Comparison of ENCODE assay signal across 8 cellular contexts in genomic region chr11:38791346-38791961, GRCh38.
A peak's percentile ranks its signal among the peaks of the same experiment; 100 is the strongest.
DNase-seq lines count a peak whose midpoint lies in the region; ATAC-seq, FAIRE-seq and TF ChIP-seq lines count a peak whose summit lies in the region.
"Had no signal": no experiment of that assay in that cellular context is flagged by ENCODE, and none has a peak within 500 bp of the region (broad histone marks: within the 10 kb centered on the region; RNA-seq: fewer than 3 reads in every experiment).

No MANE protein-coding gene starts in this region.

- POLR2A ChIA-PET in Panc1 (lab: Charles Lee) (no interaction called here), endothelial cell of umbilical vein (lab: Charles Lee) (no interaction called here)

- no peaks in the 10 kb centered on the region for H3K4me1 ChIP-seq in Panc1 (ENCODE audit: control insufficient read depth, insufficient read depth, low read length)
- H3K4me1 ChIP-seq in endothelial cell of umbilical vein (ENCODE audit: control insufficient read depth, extremely low read depth, insufficient read depth, low read length), result no peaks in the 10 kb centered on the region
- H3K4me1 ChIP-seq in suprapubic skin, result no peaks in the 10 kb centered on the region

- H3K27ac ChIP-seq in Panc1 (ENCODE audit: low read length) (no peak overlapping the region), endothelial cell of umbilical vein (ENCODE audit: insufficient read depth, low read depth, low read length) (no peak overlapping the region), suprapubic skin (no peak overlapping the region)

- BruUV-seq in Panc1 (replicated peaks; lab: Mats Ljungman, UMichigan) (no TSS peak), endothelial cell of umbilical vein (replicated peaks; lab: Mats Ljungman, UMichigan) (no TSS peak)

- TF ChIP-seq CTCF in Panc1 (IDR thresholded peaks at IDR 0.05) (peak; percentile 73; the same call in 1 of the 2 replicates), endothelial cell of umbilical vein (IDR thresholded peaks at IDR 0.05; ENCODE audit: extremely low read depth in 1 of 2, insufficient read depth in 1 of 2, low read depth in 1 of 2, low read length in 2 of 2) (peak; percentile 57), natural killer cell (IDR thresholded peaks at IDR 0.05) (peak; percentile 80), suprapubic skin (IDR thresholded peaks at IDR 0.05) (peak in 1 of 2 donors; percentile 66)

- H3K9ac ChIP-seq in endothelial cell of umbilical vein (replicated peaks; ENCODE audit: extremely low read depth, insufficient read depth, low read length), result no peak overlapping the region

- H3K79me2 ChIP-seq in endothelial cell of umbilical vein (ENCODE audit: control insufficient read depth, insufficient read depth, low read length), result no peaks in the 10 kb centered on the region

- 32% methylated on average over 4 of the region's 4 CpGs for WGBS in suprapubic skin

- no peak overlapping the region for H3K27ac Mint-ChIP-seq in natural killer cell
- H3K27ac Mint-ChIP-seq: activated naive CD8-positive, alpha-beta T cell had no signal

- no peak overlapping the region for H3K4me3 ChIP-seq in Panc1 (ENCODE audit: low read depth in 2 of 2, low read length in 2 of 2)
- H3K4me3 ChIP-seq in endothelial cell of umbilical vein (replicated peaks in 1 of 3; ENCODE audit: insufficient read depth in 1 of 3, low read depth in 1 of 3, low read length in 3 of 3), result no peak overlapping the region
- H3K4me3 ChIP-seq in suprapubic skin, result no peak overlapping the region

- no peaks in the 10 kb centered on the region for H3K9me1 ChIP-seq in endothelial cell of umbilical vein (replicated peaks; ENCODE audit: control insufficient read depth, extremely low read depth, insufficient read depth, low read length)

- no peaks in the 10 kb centered on the region for H3K36me3 ChIP-seq in Panc1 (ENCODE audit: control insufficient read depth, insufficient read depth, low read length)
- no peaks in the 10 kb centered on the region for H3K36me3 ChIP-seq in endothelial cell of umbilical vein (ENCODE audit: control insufficient read depth in 2 of 2, extremely low read depth in 1 of 2, insufficient read depth in 2 of 2, low read length in 2 of 2)
- H3K36me3 ChIP-seq in suprapubic skin, result no peaks in the 10 kb centered on the region

- no peaks in the 10 kb centered on the region for H3K27me3 Mint-ChIP-seq in natural killer cell (ENCODE audit: low read depth in 2 of 2)
- H3K27me3 Mint-ChIP-seq: activated naive CD8-positive, alpha-beta T cell had no signal

- H4K20me1 ChIP-seq in endothelial cell of umbilical vein (replicated peaks; ENCODE audit: control insufficient read depth, extremely low read depth, insufficient read depth, low read length), result no peaks in the 10 kb centered on the region

- H3K27me3 ChIP-seq in Panc1 (ENCODE audit: control insufficient read depth, insufficient read depth, low read length) (no peaks in the 10 kb centered on the region), endothelial cell of umbilical vein (ENCODE audit: control insufficient read depth in 2 of 2, insufficient read depth in 2 of 2, low read length in 2 of 2) (no peaks in the 10 kb centered on the region), suprapubic skin (no peaks in the 10 kb centered on the region)

- peak; percentile 64 for DNase-seq in GM03348 (ENCODE audit: low spot score)
- peak; percentile 43 for DNase-seq in KG1 (lab: John Stamatoyannopoulos, UW)
- DNase-seq in Panc1 (ENCODE audit: low read depth, low spot score), result peak; percentile 25
- peak; percentile 51 for DNase-seq in endothelial cell of umbilical vein (ENCODE audit: low read depth, low spot score)
- DNase-seq in natural killer cell, result no peak
- no peak for DNase-seq in suprapubic skin (ENCODE audit: low spot score in 2 of 2)

- no peaks in the 10 kb centered on the region for H3K36me3 Mint-ChIP-seq in natural killer cell
- H3K36me3 Mint-ChIP-seq: activated naive CD8-positive, alpha-beta T cell had no signal

- intact Hi-C loops in Panc1 (cut with micrococcal nuclease; ENCODE audit: unreplicated experiment) (loop anchor here (10.0 kb wide), 1 partner anchor 1347 kb away; no protein-coding TSS in a partner anchor), endothelial cell of umbilical vein (cut with micrococcal nuclease) (loop anchor here (5.0 kb wide), 2 partner anchors 1501 to 1789 kb away; no protein-coding TSS in a partner anchor), natural killer cell (cut with micrococcal nuclease) (loop anchor here (1.0 to 10.0 kb wide), 2 partner anchors 583 to 1342 kb away; no protein-coding TSS in a partner anchor)

- no peaks in the 10 kb centered on the region for H3K4me1 Mint-ChIP-seq in natural killer cell

- H3K9me3 ChIP-seq in Panc1 (ENCODE audit: control insufficient read depth, insufficient read depth, low read depth, low read length) (no peaks in the 10 kb centered on the region), endothelial cell of umbilical vein (replicated peaks; ENCODE audit: control insufficient read depth, insufficient read depth, low read length) (no peaks in the 10 kb centered on the region), suprapubic skin (no peaks in the 10 kb centered on the region)

- H3K4me3 Mint-ChIP-seq in natural killer cell, result no peak overlapping the region
- H3K4me3 Mint-ChIP-seq: activated naive CD8-positive, alpha-beta T cell had no signal

- FAIRE-seq in endothelial cell of umbilical vein (lab: Jason Lieb, UNC), result no peak

- in situ Hi-C loops in Panc1 (cut with HindIII; ENCODE audit: low pct_unique_long_range_greater_than_20kb, low sequenced_read_pairs), result no loop called here

- CTCF ChIA-PET in Panc1 (lab: Charles Lee) (interaction anchor here (0.6 kb wide), 1 partner anchor 518 kb away, joined by 3 read pairs; no protein-coding TSS in a partner anchor), endothelial cell of umbilical vein (lab: Charles Lee) (interaction anchor here (0.6 to 3.4 kb wide), 17 partner anchors 8 to 1847 kb away, joined by 3 to 35 read pairs (median 3); no protein-coding TSS in a partner anchor)

- no peak overlapping the region for H3K4me2 ChIP-seq in endothelial cell of umbilical vein (ENCODE audit: insufficient read depth, low read length)

- no peak for TF ChIP-seq POLR2A in endothelial cell of umbilical vein (IDR thresholded peaks at IDR 0.05; ENCODE audit: low read depth, low read length)
- TF ChIP-seq POLR2A in suprapubic skin (IDR thresholded peaks at IDR 0.05), result no peak

- H3K9me3 Mint-ChIP-seq in natural killer cell, result no peaks in the 10 kb centered on the region

- no peak for TF ChIP-seq EP300 in suprapubic skin (IDR thresholded peaks at IDR 0.05)

- dilution Hi-C loops in endothelial cell of umbilical vein (cut with MboI; ENCODE audit: extremely low pct_ligation_motif_present, low sequenced_read_pairs), result no loop called here

- ATAC-seq in GM21381 (IDR thresholded peaks at IDR 0.05; ENCODE audit: unreplicated experiment) (peak; percentile 62), Panc1 (peak; percentile 80; the same call in 1 of the 2 replicates), natural killer cell (peak; percentile 71 to 85 (median 75))

- no peak overlapping the region for H2AFZ ChIP-seq in endothelial cell of umbilical vein (ENCODE audit: low read depth, low read length)

TF ChIP-seq in endothelial cell of umbilical vein, 7 proteins besides CTCF, POLR2A, EP300 and RAD21:
- TF ChIP-seq FOS (IDR thresholded peaks at IDR 0.05; ENCODE audit: borderline replicate concordance, insufficient read depth, low read length) (no peak), MYC (IDR thresholded peaks at IDR 0.05; ENCODE audit: low read depth, low read length) (no peak)
- TF ChIP-seq, protein P1, sequence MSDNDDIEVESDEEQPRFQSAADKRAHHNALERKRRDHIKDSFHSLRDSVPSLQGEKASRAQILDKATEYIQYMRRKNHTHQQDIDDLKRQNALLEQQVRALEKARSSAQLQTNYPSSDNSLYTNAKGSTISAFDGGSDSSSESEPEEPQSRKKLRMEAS (IDR thresholded peaks at IDR 0.05; ENCODE audit: insufficient read depth, insufficient read length), result no peak

Comparison
In these comparisons a context has a peak if more than half of its experiments do, and no peak if none do; other contexts are left out.
1. DNase-seq: peak in GM03348 (single experiment), KG1 (single experiment), Panc1 (single experiment) and endothelial cell of umbilical vein (single experiment); none in natural killer cell (single experiment) and suprapubic skin (0 of 2).
2. Peak in every context shown above with its lines, with median percentiles within 50 percentile points of each other: ATAC-seq.